27 cellular contexts compared by ENCODE assay signal in the genomic region with DNA sequence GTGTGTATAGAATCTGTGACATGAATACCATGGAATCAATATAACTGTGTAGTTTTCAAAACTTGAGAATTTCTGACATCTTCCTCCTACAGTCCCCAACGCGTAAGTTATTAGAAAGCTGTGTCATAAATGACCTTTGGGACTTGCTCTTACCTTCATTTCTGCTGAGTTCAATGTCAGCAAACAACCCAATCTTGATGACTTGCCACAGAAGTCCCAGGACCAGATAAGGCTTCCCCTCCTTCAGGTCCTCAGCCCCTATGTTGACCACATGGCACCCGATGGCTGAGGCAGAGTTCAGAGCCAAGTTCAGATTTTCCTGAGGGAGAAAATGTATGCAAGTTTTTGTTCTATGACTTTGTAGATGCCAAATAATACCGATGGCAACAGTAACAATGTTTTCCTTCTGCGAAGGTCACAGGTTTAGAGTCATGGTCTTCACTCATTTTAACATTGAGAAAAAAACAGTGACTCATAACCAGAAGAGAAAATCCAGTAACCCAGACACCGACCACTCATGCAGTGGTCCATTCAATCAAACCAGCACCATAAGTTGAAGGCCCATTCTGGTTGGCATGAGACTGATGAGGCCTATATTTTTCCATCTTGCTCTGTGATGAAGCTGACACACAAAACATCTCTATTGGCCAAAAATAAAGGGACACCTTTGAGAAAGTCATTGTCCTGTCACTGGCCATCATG. TPM values are rescaled to one million over a fixed set of nuclear protein-coding genes. Genes with fewer than 3 reads are reported as not detected.
DNase-seq lines count a peak whose midpoint lies in the region; ATAC-seq, FAIRE-seq and TF ChIP-seq lines count a peak whose summit lies in the region.
"Had no signal": no experiment of that assay in that cellular context is flagged by ENCODE, and none has a peak within 500 bp of the region (broad histone marks: within the 10 kb centered on the region; RNA-seq: fewer than 3 reads in every experiment).

No MANE protein-coding gene starts in this region.

- H3K9me3 Mint-ChIP-seq in activated naive CD4-positive, alpha-beta T cell treated with anti-CD3 and anti-CD28 coated beads, Interleukin-2, amount 50 U/mL, for 72 hours = no peaks in the 10 kb centered on the region
- no peaks in the 10 kb centered on the region for H3K9me3 Mint-ChIP-seq in natural killer cell
- H3K9me3 Mint-ChIP-seq in HFFc6 = no peaks in the 10 kb centered on the region
- H3K9me3 Mint-ChIP-seq: GM23338 had no signal

- H3K27me3 Mint-ChIP-seq in natural killer cell (ENCODE audit: low read depth in 2 of 2) (no peaks in the 10 kb centered on the region), HFFc6 (ENCODE audit: insufficient read depth) (peaks cover 8% of the 10 kb centered on the region)

- peaks cover 41 to 51% of the 10 kb centered on the region in 2 donors for H3K4me1 Mint-ChIP-seq in natural killer cell
- no peaks in the 10 kb centered on the region; the same call in 1 of the 2 replicates for H3K4me1 Mint-ChIP-seq in HFFc6 (ENCODE audit: low read depth)

- CTCF ChIA-PET in GM10248 (lab: Yijun Ruan, JAX) = interaction anchor here (1.1 to 5.7 kb wide), 2 partner anchors 7 to 22 kb away, joined by 3 to 63 read pairs; no protein-coding TSS in a partner anchor

- TF ChIP-seq CTCF in natural killer cell (IDR thresholded peaks at IDR 0.05) = no peak
- no peak for TF ChIP-seq CTCF in GM10248 (IDR thresholded peaks at IDR 0.05; ENCODE audit: control extremely low read depth, extremely low read depth, low read depth, missing control alignments)
- TF ChIP-seq CTCF in HFFc6 (IDR thresholded peaks at IDR 0.05) = no peak

- POLR2A ChIA-PET in GM10248 (lab: Yijun Ruan, JAX) = no interaction called here

- no peak for DNase-seq in activated CD4-positive, CD25-positive, alpha-beta regulatory T cell (lab: John Stamatoyannopoulos, UW)
- DNase-seq in GM19239 (ENCODE audit: insufficient read length, low spot score) = no peak
- no peak for DNase-seq in activated naive CD4-positive, alpha-beta T cell treated with anti-CD3 and anti-CD28 coated beads, Interleukin-2, amount 50 U/mL, for 72 hours (ENCODE audit: low spot score in 2 of 2)
- DNase-seq in natural killer cell = no peak
- no peak for DNase-seq in Kasumi-1 (lab: John Stamatoyannopoulos, UW)
- DNase-seq in GM10248 (ENCODE audit: extremely low spot score) = no peak
- DNase-seq in HFFc6 = no peak
- DNase-seq: 8988T; AML-193; aorta; erythroblast; foreskin melanocyte; IMR-90; lower lobe of right lung; NCI-H146; NCI-H748 treated with DMSO at 0.1 percent for 48 hours; occipital lobe; PC-3; SHP77 treated with DMSO at 0.1 percent for 48 hours; stimulated activated CD4-positive, alpha-beta T cell treated with anti-CD3 and anti-CD28 coated beads, Interleukin-4, amount 100 ng/mL, for 1 hour had no signal

- H3K4me3 Mint-ChIP-seq in natural killer cell = no peak overlapping the region
- H3K4me3 Mint-ChIP-seq in HFFc6 = no peak overlapping the region; the same call in 1 of the 2 replicates
- H3K4me3 Mint-ChIP-seq: GM23338 had no signal

- peak; percentile 14 for FAIRE-seq in GM19239 (lab: Jason Lieb, UNC)
- FAIRE-seq: islet of Langerhans had no signal

- H3K36me3 Mint-ChIP-seq in activated naive CD4-positive, alpha-beta T cell treated with anti-CD3 and anti-CD28 coated beads, Interleukin-2, amount 50 U/mL, for 72 hours = peaks cover 28 to 73% of the 10 kb centered on the region in 2 donors
- peaks cover 57% of the 10 kb centered on the region for H3K36me3 Mint-ChIP-seq in natural killer cell
- no peaks in the 10 kb centered on the region for H3K36me3 Mint-ChIP-seq in HFFc6 (ENCODE audit: low read depth)

- intact Hi-C loops in natural killer cell (cut with micrococcal nuclease) = no loop called here

- peak; percentile 21 to 27 for ATAC-seq in activated CD4-positive, CD25-positive, alpha-beta regulatory T cell treated with anti-CD3 and anti-CD28 coated beads, Interleukin-2, amount 50 U/mL, for 24 hours
- ATAC-seq in activated naive CD4-positive, alpha-beta T cell treated with anti-CD3 and anti-CD28 coated beads, Interleukin-2, amount 50 U/mL, for 72 hours = peak; percentile 51 to 58
- no peak for ATAC-seq in natural killer cell
- ATAC-seq: GM23338, lower lobe of right lung, PC-3 had no signal

- H3K27ac Mint-ChIP-seq in activated naive CD4-positive, alpha-beta T cell treated with anti-CD3 and anti-CD28 coated beads, Interleukin-2, amount 50 U/mL, for 72 hours = peak overlapping the region; percentile 76 to 92
- H3K27ac Mint-ChIP-seq in natural killer cell = peak overlapping the region; percentile 71 to 72
- H3K27ac Mint-ChIP-seq in HFFc6 = no peak overlapping the region
- H3K27ac Mint-ChIP-seq: GM23338 had no signal

RNA-seq across cellular contexts. Expression of a gene that starts 29.2 kb away (rescaled TPM):
- 1,000 to 10,000 TPM in 1 of 2 donors, 100 to 1,000 TPM in 1; 761 to 1,053 TPM for total RNA-seq in activated naive CD4-positive, alpha-beta T cell treated with anti-CD3 and anti-CD28 coated beads, Interleukin-2, amount 50 U/mL, for 72 hours
- total RNA-seq in natural killer cell = 1,000 to 10,000 TPM; 1,088 to 1,116 (median 1,113) TPM
- total RNA-seq in HFFc6 (2021; fragmentation: NEBNext Ultra II Directional; extraction: Animal tissue kit (Norgen Biotek cat#: 25700)) = under 1 TPM in 1 of 6 experiments, not detected in 5; 0.05 TPM
- total RNA-seq: IMR-90 had no signal

RNA-seq across cellular contexts. Expression of a gene that starts 47.9 kb away (rescaled TPM):
- not detected for total RNA-seq in activated naive CD4-positive, alpha-beta T cell treated with anti-CD3 and anti-CD28 coated beads, Interleukin-2, amount 50 U/mL, for 72 hours
- not detected for total RNA-seq in natural killer cell
- not detected for total RNA-seq in HFFc6 (2021; fragmentation: NEBNext Ultra II Directional; extraction: Animal tissue kit (Norgen Biotek cat#: 25700))
- total RNA-seq: aorta, GM23338, IMR-90, occipital lobe, PC-3, renal cortical epithelial cell, smooth muscle cell, vagina had no signal

RNA-seq across cellular contexts. Expression of a gene that starts 59.0 kb away (rescaled TPM):
- under 1 TPM; 0.16 to 0.99 TPM for total RNA-seq in activated naive CD4-positive, alpha-beta T cell treated with anti-CD3 and anti-CD28 coated beads, Interleukin-2, amount 50 U/mL, for 72 hours
- under 1 TPM; 0.32 to 0.95 (median 0.40) TPM for total RNA-seq in natural killer cell
- not detected for total RNA-seq in HFFc6 (2021; fragmentation: NEBNext Ultra II Directional; extraction: Animal tissue kit (Norgen Biotek cat#: 25700))
- total RNA-seq: GM23338, hepatocyte, IMR-90, smooth muscle cell had no signal

Comparison
In these comparisons a context has a peak if more than half of its experiments do, and no peak if none do; other contexts are left out.
1. ATAC-seq: peak in activated CD4-positive, CD25-positive, alpha-beta regulatory T cell treated with anti-CD3 and anti-CD28 coated beads, Interleukin-2, amount 50 U/mL, for 24 hours (2 of 2) and activated naive CD4-positive, alpha-beta T cell treated with anti-CD3 and anti-CD28 coated beads, Interleukin-2, amount 50 U/mL, for 72 hours (2 of 2); none in natural killer cell (0 of 3).
2. RNA of a gene that starts 29.2 kb away (total RNA-seq): 1,088 to 1,116 TPM in natural killer cell and 761 to 1,053 TPM in activated naive CD4-positive, alpha-beta T cell treated with anti-CD3 and anti-CD28 coated beads, Interleukin-2, amount 50 U/mL, for 72 hours; 0.05 TPM in HFFc6; every median in the first group is over 100 times any median in the second.